2 cellular contexts compared by ENCODE assay signal in genomic region chr7:6508950-6509349, GRCh38.
TF ChIP-seq lines count a peak whose summit lies in the region.

No MANE protein-coding gene starts in this region.

TF ChIP-seq in SK-N-SH, 30 proteins besides CTCF, POLR2A, EP300 and RAD21 (continued from another document):
- TF ChIP-seq USF1 (IDR thresholded peaks at IDR 0.05; ENCODE audit: borderline replicate concordance, low read depth) (no peak), PBX3 (IDR thresholded peaks at IDR 0.05) (no peak), SIN3A (IDR thresholded peaks at IDR 0.05; ENCODE audit: borderline replicate concordance, low read depth, low read length) (no peak), FOXM1 (IDR thresholded peaks at IDR 0.05; ENCODE audit: low read depth) (no peak), IRF3 (IDR thresholded peaks at IDR 0.05; ENCODE audit: low read depth, low read length) (no peak), TCF12 (IDR thresholded peaks at IDR 0.05) (no peak), EZH2phosphoT487 (IDR thresholded peaks at IDR 0.05; ENCODE audit: borderline replicate concordance, low read depth) (no peak), FOXJ3 (CRISPR knock-in tag; IDR thresholded peaks at IDR 0.05) (no peak), MAX (IDR thresholded peaks at IDR 0.05; ENCODE audit: low read depth) (no peak), FOSL2 (IDR thresholded peaks at IDR 0.05; ENCODE audit: borderline replicate concordance, low read depth) (no peak), YY1 (IDR thresholded peaks at IDR 0.05; ENCODE audit: low read depth) (no peak)
TF ChIP-seq in SK-N-SH: peak in this region for 0.

TF ChIP-seq in SK-N-SH treated with all-trans-retinoic acid at 6 μM for 48 hours, 23 proteins besides CTCF, POLR2A, EP300 and RAD21 (continued from another document):
- no peak for TF ChIP-seq OSR1 (CRISPR knock-in tag; IDR thresholded peaks at IDR 0.05)
